ENCODE assay signal across 12 cellular contexts in genomic region chr9:17905356-17906203, GRCh38.
DNase-seq lines count a peak whose midpoint lies in the region; ATAC-seq, FAIRE-seq and TF ChIP-seq lines count a peak whose summit lies in the region.
"Had no signal": no experiment of that assay in that cellular context is flagged by ENCODE, and none has a peak within 500 bp of the region (broad histone marks: within the 10 kb centered on the region; RNA-seq: fewer than 3 reads in every experiment).

No MANE protein-coding gene starts in this region.

- no peak overlapping the region for H3K4ac ChIP-seq in neuronal stem cell (ENCODE audit: low read length)

- H3K79me2 ChIP-seq in HepG2 (ENCODE audit: insufficient read depth, low read length): no peaks in the 10 kb centered on the region

- H2BK12ac ChIP-seq in neuronal stem cell (ENCODE audit: low read length): no peak overlapping the region

- TF ChIP-seq EP300 in HepG2 (IDR thresholded peaks at IDR 0.05; ENCODE audit: low read depth in 2 of 2, low read length in 2 of 2): no peak
- TF ChIP-seq EP300 in HepG2 (CRISPR knock-in tag; IDR thresholded peaks at IDR 0.05; ENCODE audit: borderline replicate concordance): no peak

- no peak overlapping the region for H2BK120ac ChIP-seq in neuronal stem cell (ENCODE audit: low read depth, low read length)

- no peaks in the 10 kb centered on the region for H4K20me1 ChIP-seq in HepG2 (ENCODE audit: insufficient read depth, low read length)

- peaks cover 0 to 12% (median 4%) of the 10 kb centered on the region in 4 donors for H3K27me3 ChIP-seq in liver (ENCODE audit: control insufficient read depth in 4 of 4, insufficient read depth in 4 of 4, low read length in 3 of 4)
- H3K27me3 ChIP-seq in HepG2 (ENCODE audit: control insufficient read depth in 1 of 2, insufficient read depth in 2 of 2, low read length in 2 of 2): no peaks in the 10 kb centered on the region; a peak in 1 of 5 replicates
- no peaks in the 10 kb centered on the region for H3K27me3 ChIP-seq in right atrium auricular region
- peaks cover 14 to 56% (median 41%) of the 10 kb centered on the region in 3 experiments for H3K27me3 ChIP-seq in neuronal stem cell (ENCODE audit: control insufficient read depth in 3 of 3, insufficient read depth in 3 of 3, low read depth in 1 of 3, low read length in 3 of 3)
- no peaks in the 10 kb centered on the region for H3K27me3 ChIP-seq in SJCRH30

- H2AFZ ChIP-seq in HepG2 (ENCODE audit: low read length): no peak overlapping the region
- no peak overlapping the region for H2AFZ ChIP-seq in neuronal stem cell (ENCODE audit: low read length)

- no peak for TF ChIP-seq POLR2A in HepG2 (IDR thresholded peaks at IDR 0.05; ENCODE audit: insufficient read depth in 1 of 2, low read depth in 2 of 2, low read length in 2 of 2)

- H3K9me3 ChIP-seq in liver (ENCODE audit: control insufficient read depth in 4 of 4, low read length in 3 of 4) (no peaks in the 10 kb centered on the region), HepG2 (ENCODE audit: low read length) (no peaks in the 10 kb centered on the region), right atrium auricular region (no peaks in the 10 kb centered on the region), neuronal stem cell (replicated peaks in 1 of 2; ENCODE audit: control insufficient read depth in 2 of 2, insufficient read depth in 1 of 2, low read depth in 1 of 2, low read length in 2 of 2) (no peaks in the 10 kb centered on the region), SJCRH30 (replicated peaks) (no peaks in the 10 kb centered on the region)

- no peak overlapping the region for H2AK5ac ChIP-seq in neuronal stem cell (ENCODE audit: low read depth, low read length)

- no peak overlapping the region for H3K18ac ChIP-seq in neuronal stem cell (ENCODE audit: low read length)

- H3K36me3 ChIP-seq in liver (ENCODE audit: control insufficient read depth in 4 of 4, insufficient read depth in 3 of 4, low read depth in 1 of 4, low read length in 3 of 4): no peaks in the 10 kb centered on the region
- no peaks in the 10 kb centered on the region for H3K36me3 ChIP-seq in HepG2 (replicated peaks in 1 of 2; ENCODE audit: control insufficient read depth in 1 of 2, insufficient read depth in 2 of 2, low read length in 2 of 2)
- no peaks in the 10 kb centered on the region for H3K36me3 ChIP-seq in right atrium auricular region
- peaks cover 0 to 1% of the 10 kb centered on the region in 2 donors for H3K36me3 ChIP-seq in neuronal stem cell (replicated peaks in 1 of 2; ENCODE audit: control insufficient read depth in 2 of 2, insufficient read depth in 2 of 2, low read length in 2 of 2)
- no peaks in the 10 kb centered on the region for H3K36me3 ChIP-seq in SJCRH30

- peak overlapping the region in 2 of 3 donors; percentile 28 to 54 for H3K4me3 ChIP-seq in liver (ENCODE audit: low read depth in 1 of 3, low read length in 3 of 3)
- no peak overlapping the region for H3K4me3 ChIP-seq in HepG2 (replicated peaks in 1 of 3; ENCODE audit: insufficient read depth in 1 of 3, low read depth in 2 of 3, low read length in 3 of 3)
- peak overlapping the region; percentile 10 to 34 for H3K4me3 ChIP-seq in right atrium auricular region
- peak overlapping the region in 1 of 2 donors; percentile 78 for H3K4me3 ChIP-seq in neuronal stem cell (ENCODE audit: low read length in 2 of 2)
- H3K4me3 ChIP-seq in SJCRH30: no peak overlapping the region

- CTCF ChIA-PET in HepG2 (lab: Yijun Ruan, JAX; ENCODE audit: low intra/inter-chr PET ratio, low total read pairs): no interaction called here

- ATAC-seq in HepG2 (no peak), GM18502 (IDR thresholded peaks at IDR 0.05; ENCODE audit: poor library complexity, unreplicated experiment) (no peak)
- ATAC-seq: stimulated activated naive B cell treated with anti-CD40 and anti-IgM and Interleukin-4, amounts not matched to agents 10 μg/mL and 1 μg/mL and 100 μg/mL, for 72 hours had no signal

- intact Hi-C loops in HepG2 (cut with micrococcal nuclease; ENCODE audit: unreplicated experiment): no loop called here

- in situ Hi-C loops in HepG2 (cut with HindIII; ENCODE audit: extremely low pct_ligation_motif_present, low pct_unique_long_range_greater_than_20kb): no loop called here

- 13% methylated on average over 26 of the region's 26 CpGs for WGBS in liver
- WGBS in HepG2 (ENCODE audit: low lambda C conversion rate): 8% methylated on average over 17 of the region's 26 CpGs
- WGBS in neuronal stem cell (ENCODE audit: extremely low coverage in 2 of 2, insufficient read length in 2 of 2, insufficient replicate concordance in 1 of 2), 2 donors: no CpG with 5 or more reads among the region's 26 CpGs

- no peaks in the 10 kb centered on the region for H3K79me1 ChIP-seq in neuronal stem cell (ENCODE audit: low read depth, low read length)

- H3K14ac ChIP-seq in neuronal stem cell (ENCODE audit: low read length): no peak overlapping the region

- FAIRE-seq in HepG2 (lab: Jason Lieb, UNC): no peak

- H3K27ac ChIP-seq in liver (ENCODE audit: low read depth in 1 of 2, low read length in 2 of 2): no peak overlapping the region
- no peak overlapping the region for H3K27ac ChIP-seq in HepG2 (ENCODE audit: extremely low read length, insufficient read depth, low read length)
- no peak overlapping the region for H3K27ac ChIP-seq in right atrium auricular region
- no peak overlapping the region for H3K27ac ChIP-seq in neuronal stem cell (replicated peaks; ENCODE audit: low read length)
- no peak overlapping the region for H3K27ac ChIP-seq in SJCRH30

- TF ChIP-seq RAD21 in liver (IDR thresholded peaks at IDR 0.05) (no peak), HepG2 (CRISPR knock-in tag; IDR thresholded peaks at IDR 0.05) (no peak)

- H2BK5ac ChIP-seq in neuronal stem cell (ENCODE audit: low read length): no peak overlapping the region

- H3K4me1 ChIP-seq in liver (ENCODE audit: control insufficient read depth in 4 of 4, insufficient read depth in 4 of 4, low read length in 3 of 4) (peaks cover 5 to 18% (median 14%) of the 10 kb centered on the region in 4 donors), HepG2 (ENCODE audit: insufficient read depth, low read length) (no peaks in the 10 kb centered on the region), right atrium auricular region (peaks cover 0 to 17% of the 10 kb centered on the region in 2 donors), neuronal stem cell (ENCODE audit: control insufficient read depth in 2 of 2, insufficient read depth in 1 of 2, low read depth in 1 of 2, low read length in 2 of 2) (no peaks in the 10 kb centered on the region), SJCRH30 (no peaks in the 10 kb centered on the region)

- H3K23ac ChIP-seq in neuronal stem cell (ENCODE audit: low read depth, low read length, poor library complexity): no peak overlapping the region

- no peak for TF ChIP-seq CTCF in liver (IDR thresholded peaks at IDR 0.05; ENCODE audit: low read depth, low read length, missing input control)
- TF ChIP-seq CTCF in HepG2 (CRISPR knock-in tag; IDR thresholded peaks at IDR 0.05): no peak
- TF ChIP-seq CTCF in right atrium auricular region (IDR thresholded peaks at IDR 0.05): no peak

- no peak overlapping the region for H2BK15ac ChIP-seq in neuronal stem cell (ENCODE audit: low read length)

- DNase-seq in HepG2 (ENCODE audit: low spot score): no peak
- no peak for DNase-seq in right atrium auricular region (ENCODE audit: low spot score)
- no peak for DNase-seq in neuronal stem cell (ENCODE audit: low spot score)
- DNase-seq in NCI-H2081 (lab: John Stamatoyannopoulos, UW): no peak
- DNase-seq in SJCRH30: no peak
- DNase-seq in superior temporal gyrus (ENCODE audit: extremely low spot score): no peak
- DNase-seq: activated CD4-positive, alpha-beta T cell treated with anti-CD3 and anti-CD28 coated beads, Interleukin-2, amount 50 U/mL, for 1 hour; activated effector memory CD4-positive, alpha-beta T cell treated with anti-CD3 and anti-CD28 coated beads, Interleukin-2, amount 50 U/mL, for 16 hours; naive B cell; stimulated activated naive B cell treated with anti-CD40 and anti-IgM and Interleukin-4, amounts not matched to agents 10 μg/mL and 1 μg/mL and 100 μg/mL, for 72 hours had no signal

- H4K91ac ChIP-seq in neuronal stem cell (ENCODE audit: low read depth, low read length, poor library complexity): no peak overlapping the region

- H4K8ac ChIP-seq in neuronal stem cell (ENCODE audit: low read depth, low read length): no peak overlapping the region

- no peak overlapping the region for H3K4me2 ChIP-seq in HepG2 (ENCODE audit: low read depth, low read length)
- peak overlapping the region; percentile 96 for H3K4me2 ChIP-seq in neuronal stem cell (ENCODE audit: insufficient read depth, low read length, poor library complexity, severe bottlenecking)

- POLR2A ChIA-PET in HepG2 (lab: Yijun Ruan, JAX): no interaction called here

- BruUV-seq in HepG2 (replicated peaks; lab: Mats Ljungman, UMichigan): no TSS peak

- no peak overlapping the region for H3K9ac ChIP-seq in liver (ENCODE audit: low read depth in 1 of 2, low read length in 2 of 2)
- no peak overlapping the region for H3K9ac ChIP-seq in HepG2 (ENCODE audit: insufficient read depth, low read depth, low read length)
- H3K9ac ChIP-seq in neuronal stem cell (ENCODE audit: low read depth, low read length, poor library complexity): no peak overlapping the region

TF ChIP-seq in liver, 16 proteins besides CTCF, POLR2A, EP300 and RAD21 (continues in another document):
- TF ChIP-seq RXRA (IDR thresholded peaks at IDR 0.05): no peak
- TF ChIP-seq MAX (IDR thresholded peaks at IDR 0.05): no peak
- TF ChIP-seq YY1 (IDR thresholded peaks at IDR 0.05): no peak
- no peak for TF ChIP-seq HNF4G (IDR thresholded peaks at IDR 0.05)
- TF ChIP-seq ATF3 (IDR thresholded peaks at IDR 0.05): no peak

Comparison
In these comparisons a context has a peak if more than half of its experiments do, and no peak if none do; other contexts are left out.
1. H3K4me3 ChIP-seq: peak in liver (2 of 3) and right atrium auricular region (2 of 2); none in HepG2 (0 of 3) and SJCRH30 (single experiment).